In genomic region chr6:15996030-15996429, GRCh38 we compare ENCODE assay signal across 1 cellular context.
A peak's percentile ranks its signal among the peaks of the same experiment; 100 is the strongest.
TF ChIP-seq lines count a peak whose summit lies in the region.

No MANE protein-coding gene starts in this region.

TF ChIP-seq in K562, 482 proteins besides CTCF, POLR2A, EP300 and RAD21 (continued from another document and continues in another):
- TF ChIP-seq CHD7 (IDR thresholded peaks at IDR 0.05; ENCODE audit: low read depth, low read length) (no peak), RBM15 (IDR thresholded peaks at IDR 0.05; ENCODE audit: insufficient read depth, low read length) (no peak), FOSL1 (tag; conservative IDR thresholded peaks at IDR 0.05) (peak; percentile 90), POLR2H (tag; IDR thresholded peaks at IDR 0.05; ENCODE audit: low read depth) (no peak), ETV1 (tag; conservative IDR thresholded peaks at IDR 0.05; ENCODE audit: low read depth) (no peak), HEY1 (CRISPR knock-in tag; IDR thresholded peaks at IDR 0.05; ENCODE audit: borderline replicate concordance) (no peak), SREBF1 (IDR thresholded peaks at IDR 0.05; ENCODE audit: borderline replicate concordance, low read depth, low read length) (no peak), CLOCK (CRISPR knock-in tag; IDR thresholded peaks at IDR 0.05; ENCODE audit: borderline replicate concordance) (no peak), JUN (IDR thresholded peaks at IDR 0.05; ENCODE audit: borderline replicate concordance, low read depth, low read length) (peak; percentile 88), JUN (CRISPR knock-in tag; IDR thresholded peaks at IDR 0.05; ENCODE audit: borderline replicate concordance) (no peak), KDM4B (IDR thresholded peaks at IDR 0.05; ENCODE audit: borderline replicate concordance in 2 of 2, low read depth in 1 of 2) (no peak), ZNF124 (CRISPR knock-in tag; IDR thresholded peaks at IDR 0.05) (no peak), DEAF1 (CRISPR knock-in tag; IDR thresholded peaks at IDR 0.05) (no peak), ARID3A (IDR thresholded peaks at IDR 0.05; ENCODE audit: borderline replicate concordance, low read depth, low read length) (0 out of 2 replicates have a peak, but pooled peaks have one; percentile 20), GTF2A2 (tag; IDR thresholded peaks at IDR 0.05) (0 out of 2 replicates have a peak, but pooled peaks have one; percentile 32), SMARCE1 (IDR thresholded peaks at IDR 0.05) (peak; percentile 65; the same call in 1 of the 2 replicates), RCOR1 (IDR thresholded peaks at IDR 0.05; ENCODE audit: borderline replicate concordance in 1 of 2, low read depth in 2 of 2, low read length in 2 of 2) (peak in 1 of 2 experiments; percentile 28; a peak in 1 of 4 replicates), CBX3 (IDR thresholded peaks at IDR 0.05; ENCODE audit: borderline replicate concordance in 1 of 2, low read length in 2 of 2) (no peak), HIVEP1 (CRISPR knock-in tag; IDR thresholded peaks at IDR 0.05) (no peak), PRPF4 (IDR thresholded peaks at IDR 0.05; ENCODE audit: insufficient read depth, low read depth, low read length, poor library complexity, severe bottlenecking) (no peak), SIN3A (IDR thresholded peaks at IDR 0.05; ENCODE audit: borderline replicate concordance in 2 of 2, control insufficient read depth in 1 of 2, low read depth in 2 of 2, low read length in 2 of 2) (no peak), EGR1 (conservative IDR thresholded peaks at IDR 0.05) (0 out of 2 replicates have a peak, but pooled peaks have one; percentile 5), ZBTB33 (CRISPR knock-in tag; IDR thresholded peaks at IDR 0.05) (no peak), SAFB (IDR thresholded peaks at IDR 0.05; ENCODE audit: borderline replicate concordance, low read depth, low read length) (no peak), ADNP (tag; IDR thresholded peaks at IDR 0.05) (no peak), THAP7 (CRISPR knock-in tag; IDR thresholded peaks at IDR 0.05) (no peak), ELK1 (CRISPR knock-in tag; IDR thresholded peaks at IDR 0.05) (no peak), CBFB (CRISPR knock-in tag; IDR thresholded peaks at IDR 0.05) (no peak), FOXP1 (CRISPR knock-in tag; IDR thresholded peaks at IDR 0.05) (no peak), NCOA2 (IDR thresholded peaks at IDR 0.05; ENCODE audit: partially characterized antibody in 2 of 2) (no peak), NR2F6 (CRISPR knock-in tag; IDR thresholded peaks at IDR 0.05) (no peak), ELF4 (CRISPR knock-in tag; IDR thresholded peaks at IDR 0.05) (no peak), KLF13 (tag; IDR thresholded peaks at IDR 0.05; ENCODE audit: borderline replicate concordance, low read depth) (no peak), SP1 (CRISPR knock-in tag; IDR thresholded peaks at IDR 0.05) (no peak)
